8 cellular contexts compared by ENCODE assay signal in genomic region chr19:1064661-1065605, GRCh38. TPM values are rescaled to one million over a fixed set of nuclear protein-coding genes. Genes with fewer than 3 reads are reported as not detected.
DNase-seq lines count a peak whose midpoint lies in the region; ATAC-seq and TF ChIP-seq lines count a peak whose summit lies in the region.

No MANE protein-coding gene starts in this region.

- ATAC-seq in heart left ventricle (peak in 3 of 4 donors; percentile 65 to 83 (median 73)), gastrocnemius medialis (peak; percentile 53 to 65), GM21717 (IDR thresholded peaks at IDR 0.05; ENCODE audit: unreplicated experiment) (no peak)

- peak; percentile 66 for DNase-seq in HCEC 1CT
- peak; percentile 58 to 71 for DNase-seq in SJSA1 (ENCODE audit: low read depth in 1 of 2, low spot score in 2 of 2)
- peak; percentile 83 for DNase-seq in activated naive CD8-positive, alpha-beta T cell treated with anti-CD3 and anti-CD28 coated beads for 36 hours
- peak in 4 of 5 donors; percentile 67 to 80 (median 76) for DNase-seq in heart left ventricle
- DNase-seq in gastrocnemius medialis = no peak
- DNase-seq in A172 (ENCODE audit: low spot score) = no peak

- H3K36me3 ChIP-seq in SJSA1 (no peaks in the 10 kb centered on the region), heart left ventricle (peaks cover 0 to 4% (median 0%) of the 10 kb centered on the region in 9 donors), gastrocnemius medialis (no peaks in the 10 kb centered on the region)

- no peaks in the 10 kb centered on the region for H3K27me3 Mint-ChIP-seq in activated naive CD8-positive, alpha-beta T cell treated with anti-CD3 and anti-CD28 coated beads for 36 hours

- 9 to 20% (median 14%) methylated on average over 34 to 60 of the region's 60 CpGs for WGBS in heart left ventricle, 4 donors

- no peak for TF ChIP-seq POLR2A in heart left ventricle (IDR thresholded peaks at IDR 0.05)
- TF ChIP-seq POLR2A in gastrocnemius medialis (IDR thresholded peaks at IDR 0.05) = no peak

- no peak overlapping the region for H3K27ac Mint-ChIP-seq in activated naive CD8-positive, alpha-beta T cell treated with anti-CD3 and anti-CD28 coated beads for 36 hours

- H3K9me3 ChIP-seq in SJSA1 (replicated peaks) (no peaks in the 10 kb centered on the region), heart left ventricle (peaks cover 0 to 5% (median 0%) of the 10 kb centered on the region in 12 donors), gastrocnemius medialis (no peaks in the 10 kb centered on the region)

- H3K4me3 Mint-ChIP-seq in activated naive CD8-positive, alpha-beta T cell treated with anti-CD3 and anti-CD28 coated beads for 36 hours = peak overlapping the region; percentile 32

- H3K4me1 ChIP-seq in SJSA1 (replicated peaks) (peaks cover 26% of the 10 kb centered on the region), heart left ventricle (peaks cover 5 to 42% (median 22%) of the 10 kb centered on the region in 12 donors), gastrocnemius medialis (peaks cover 4 to 18% of the 10 kb centered on the region in 2 donors)

- no peak overlapping the region for H3K4me3 ChIP-seq in SJSA1
- H3K4me3 ChIP-seq in heart left ventricle = no peak overlapping the region
- no peak overlapping the region for H3K4me3 ChIP-seq in gastrocnemius medialis

- H3K27me3 ChIP-seq in SJSA1 (replicated peaks) = peaks cover 45% of the 10 kb centered on the region
- peaks cover 20 to 62% (median 39%) of the 10 kb centered on the region in 9 donors for H3K27me3 ChIP-seq in heart left ventricle
- H3K27me3 ChIP-seq in gastrocnemius medialis = peaks cover 34 to 59% (median 45%) of the 10 kb centered on the region in 3 donors

- H3K9me3 Mint-ChIP-seq in activated naive CD8-positive, alpha-beta T cell treated with anti-CD3 and anti-CD28 coated beads for 36 hours = peaks cover 2% of the 10 kb centered on the region

- peaks cover 21% of the 10 kb centered on the region for H3K4me1 Mint-ChIP-seq in activated naive CD8-positive, alpha-beta T cell treated with anti-CD3 and anti-CD28 coated beads for 36 hours

- peak overlapping the region; percentile 36; the same call in 1 of the 2 replicates for H3K27ac ChIP-seq in C4-2B
- H3K27ac ChIP-seq in SJSA1 = no peak overlapping the region
- H3K27ac ChIP-seq in heart left ventricle = peak overlapping the region in 1 of 12 donors; percentile 30
- H3K27ac ChIP-seq in gastrocnemius medialis = no peak overlapping the region

- in situ Hi-C loops in gastrocnemius medialis (cut with MboI; ENCODE audit: low sequenced_read_pairs in 4 of 4) = no loop called here

- intact Hi-C loops in heart left ventricle (cut with DNase I) = no loop called here
- intact Hi-C loops in gastrocnemius medialis (cut with DNase I; ENCODE audit: low total_unique reads) = no loop called here

- TF ChIP-seq CTCF in C4-2B (conservative IDR thresholded peaks at IDR 0.05) (no peak), heart left ventricle (IDR thresholded peaks at IDR 0.05) (peak; percentile 46 to 93 (median 71)), gastrocnemius medialis (IDR thresholded peaks at IDR 0.05 in 4 of 5, conservative IDR thresholded peaks at IDR 0.05 in 1 of 5) (peak; percentile 52 to 84 (median 64))

- peaks cover 26% of the 10 kb centered on the region for H3K36me3 Mint-ChIP-seq in activated naive CD8-positive, alpha-beta T cell treated with anti-CD3 and anti-CD28 coated beads for 36 hours

RNA-seq across cellular contexts. Expression of gene ARHGAP45, which starts 2.0 kb away (rescaled TPM):
- 0.03 TPM in 1 of 2 replicates, not detected in the other for total RNA-seq in SJSA1 (2014; rRNA removed; shearing (Covaris generic))
- total RNA-seq in activated naive CD8-positive, alpha-beta T cell treated with anti-CD3 and anti-CD28 coated beads for 36 hours = 100 to 1,000 TPM; 113 to 122 TPM
- 10 to 100 TPM in 3 of 9 donors, 1 to 10 TPM in 6; 1.6 to 38.2 (median 5.1) TPM for total RNA-seq in heart left ventricle
- 1 to 10 TPM; 4.1 to 4.7 TPM for polyA plus RNA-seq in heart left ventricle
- 1 to 10 TPM in 3 of 4 donors, under 1 TPM in 1; 0.83 to 7.6 (median 3.4) TPM for total RNA-seq in gastrocnemius medialis
- total RNA-seq in A172 (2014; rRNA removed; shearing (Covaris generic)) = 3.1 and 4.9 TPM in 2 replicates

RNA-seq across cellular contexts. Expression of gene ABCA7, which starts 25.0 kb away (rescaled TPM):
- total RNA-seq in SJSA1 (2014; rRNA removed; shearing (Covaris generic)) = 0.82 and 3.9 TPM in 2 replicates
- 10 to 100 TPM in 1 of 2 experiments, 1 to 10 TPM in 1; 9.8 to 11.2 TPM for total RNA-seq in activated naive CD8-positive, alpha-beta T cell treated with anti-CD3 and anti-CD28 coated beads for 36 hours
- total RNA-seq in heart left ventricle (10 to 100 TPM in 4 of 9 donors, 1 to 10 TPM in 5; 5.9 to 12.4 (median 9.2) TPM), gastrocnemius medialis (10 to 100 TPM in 3 of 4 donors, 1 to 10 TPM in 1; 6.0 to 20.0 (median 15.0) TPM)
- polyA plus RNA-seq in heart left ventricle = 1 to 10 TPM; 2.9 to 8.8 TPM
- total RNA-seq in A172 (2014; rRNA removed; shearing (Covaris generic)) = 5.1 and 8.6 TPM in 2 replicates

RNA-seq across cellular contexts. Expression of gene POLR2E, which starts 30.2 kb away (rescaled TPM):
- 143 and 173 TPM in 2 replicates for total RNA-seq in SJSA1 (2014; rRNA removed; shearing (Covaris generic))
- total RNA-seq in activated naive CD8-positive, alpha-beta T cell treated with anti-CD3 and anti-CD28 coated beads for 36 hours = 100 to 1,000 TPM; 290 to 291 TPM
- 100 to 1,000 TPM; 116 to 220 (median 139) TPM for total RNA-seq in heart left ventricle
- polyA plus RNA-seq in heart left ventricle = 100 to 1,000 TPM; 161 to 209 TPM
- 100 to 1,000 TPM; 118 to 263 (median 228) TPM for total RNA-seq in gastrocnemius medialis
- total RNA-seq in A172 (2014; rRNA removed; shearing (Covaris generic)) = 265 and 318 TPM in 2 replicates

RNA-seq across cellular contexts. Expression of gene CNN2, which starts 38.5 kb away (rescaled TPM):
- 403 and 441 TPM in 2 replicates for total RNA-seq in SJSA1 (2014; rRNA removed; shearing (Covaris generic))
- total RNA-seq in activated naive CD8-positive, alpha-beta T cell treated with anti-CD3 and anti-CD28 coated beads for 36 hours = 10 to 100 TPM; 76.0 to 80.5 TPM
- 10 to 100 TPM; 26.2 to 98.5 (median 61.6) TPM for total RNA-seq in heart left ventricle
- polyA plus RNA-seq in heart left ventricle = 10 to 100 TPM; 43.8 to 45.3 TPM
- total RNA-seq in gastrocnemius medialis = 10 to 100 TPM in 1 of 4 donors, 1 to 10 TPM in 3; 2.2 to 10.1 (median 4.1) TPM
- total RNA-seq in A172 (2014; rRNA removed; shearing (Covaris generic)) = 219 and 243 TPM in 2 replicates

RNA-seq across cellular contexts. Expression of gene GPX4, which starts 38.9 kb away (rescaled TPM):
- 387 and 449 TPM in 2 replicates for total RNA-seq in SJSA1 (2014; rRNA removed; shearing (Covaris generic))
- total RNA-seq in activated naive CD8-positive, alpha-beta T cell treated with anti-CD3 and anti-CD28 coated beads for 36 hours = 100 to 1,000 TPM; 225 to 231 TPM
- total RNA-seq in heart left ventricle (100 to 1,000 TPM; 251 to 590 (median 289) TPM), gastrocnemius medialis (100 to 1,000 TPM; 616 to 907 (median 819) TPM)
- polyA plus RNA-seq in heart left ventricle = 100 to 1,000 TPM; 377 to 558 TPM
- 323 and 353 TPM in 2 replicates for total RNA-seq in A172 (2014; rRNA removed; shearing (Covaris generic))

Comparison
In these comparisons a context has a peak if more than half of its experiments do, and no peak if none do; other contexts are left out.
1. DNase-seq: peak in HCEC 1CT (single experiment), SJSA1 (2 of 2), activated naive CD8-positive, alpha-beta T cell treated with anti-CD3 and anti-CD28 coated beads for 36 hours (single experiment) and heart left ventricle (4 of 5); none in gastrocnemius medialis (0 of 2) and A172 (single experiment).